In genomic region chr1:226664413-226665101, GRCh38 we compare ENCODE assay signal across 9 cellular contexts.
DNase-seq lines count a peak whose midpoint lies in the region; ATAC-seq and TF ChIP-seq lines count a peak whose summit lies in the region.
"Had no signal": no experiment of that assay in that cellular context is flagged by ENCODE, and none has a peak within 500 bp of the region (broad histone marks: within the 10 kb centered on the region; RNA-seq: fewer than 3 reads in every experiment).

No MANE protein-coding gene starts in this region.

- no peak overlapping the region for H3K4me3 ChIP-seq in mucosa of stomach (ENCODE audit: low read length)
- H3K4me3 ChIP-seq in vagina: peak overlapping the region in 1 of 2 donors; percentile 14

- peak overlapping the region; percentile 32 for H3K4me3 Mint-ChIP-seq in activated naive CD8-positive, alpha-beta T cell
- H3K4me3 Mint-ChIP-seq in activated naive CD8-positive, alpha-beta T cell treated with anti-CD3 and anti-CD28 coated beads, Interleukin-2, amount 50 U/mL, for 24 hours: no peak overlapping the region
- no peak overlapping the region for H3K4me3 Mint-ChIP-seq in dendritic cell treated with granulocyte-macrophage colony-stimulating factor and Interleukin-4, amounts not matched to agents 40 ng/mL and 50 ng/mL, for 4 days

- H3K27me3 ChIP-seq in mucosa of stomach (ENCODE audit: control insufficient read depth, insufficient read depth, low read length): no peaks in the 10 kb centered on the region
- no peaks in the 10 kb centered on the region for H3K27me3 ChIP-seq in vagina

- peaks cover 96% of the 10 kb centered on the region for H3K4me1 Mint-ChIP-seq in activated naive CD8-positive, alpha-beta T cell (ENCODE audit: low read depth)
- H3K4me1 Mint-ChIP-seq in activated naive CD8-positive, alpha-beta T cell treated with anti-CD3 and anti-CD28 coated beads, Interleukin-2, amount 50 U/mL, for 24 hours: peaks cover 3% of the 10 kb centered on the region
- H3K4me1 Mint-ChIP-seq in dendritic cell treated with granulocyte-macrophage colony-stimulating factor and Interleukin-4, amounts not matched to agents 40 ng/mL and 50 ng/mL, for 4 days (ENCODE audit: low read depth): peaks cover 82% of the 10 kb centered on the region

- H3K27ac ChIP-seq in vagina: peak overlapping the region; percentile 98

- H3K4me1 ChIP-seq in mucosa of stomach (ENCODE audit: control insufficient read depth, insufficient read depth, low read length) (peaks cover 34% of the 10 kb centered on the region), vagina (peaks cover 86% of the 10 kb centered on the region)

- H3K9me3 ChIP-seq in mucosa of stomach (ENCODE audit: control insufficient read depth, low read length): no peaks in the 10 kb centered on the region
- no peaks in the 10 kb centered on the region for H3K9me3 ChIP-seq in vagina

- TF ChIP-seq CTCF in vagina (IDR thresholded peaks at IDR 0.05): no peak

- no peaks in the 10 kb centered on the region for H3K9me3 Mint-ChIP-seq in activated naive CD8-positive, alpha-beta T cell (ENCODE audit: low read depth)
- no peaks in the 10 kb centered on the region for H3K9me3 Mint-ChIP-seq in activated naive CD8-positive, alpha-beta T cell treated with anti-CD3 and anti-CD28 coated beads, Interleukin-2, amount 50 U/mL, for 24 hours
- no peaks in the 10 kb centered on the region for H3K9me3 Mint-ChIP-seq in dendritic cell treated with granulocyte-macrophage colony-stimulating factor and Interleukin-4, amounts not matched to agents 40 ng/mL and 50 ng/mL, for 4 days

- H3K36me3 ChIP-seq in mucosa of stomach (ENCODE audit: control insufficient read depth, insufficient read depth, low read length) (no peaks in the 10 kb centered on the region), vagina (no peaks in the 10 kb centered on the region)

- no peak for TF ChIP-seq POLR2A in vagina (IDR thresholded peaks at IDR 0.05)

- intact Hi-C loops in dendritic cell treated with granulocyte-macrophage colony-stimulating factor and Interleukin-4, amounts not matched to agents 40 ng/mL and 50 ng/mL, for 4 days (cut with micrococcal nuclease): loop anchor here (1.0 kb wide), 1 partner anchor 11 kb away; no protein-coding TSS in a partner anchor
- intact Hi-C loops in vagina (cut with DNase I): loop anchor here (5.0 kb wide), 2 partner anchors 38 to 73 kb away; partner anchors contain the start of gene ITPKB

- DNase-seq in activated naive CD8-positive, alpha-beta T cell treated with anti-CD3 and anti-CD28 coated beads, Interleukin-2, amount 50 U/mL, for 24 hours: no peak
- no peak for DNase-seq in vagina (ENCODE audit: extremely low spot score in 2 of 2)
- no peak for DNase-seq in GF-D8 (lab: John Stamatoyannopoulos, UW)
- DNase-seq in effector CD8-positive, alpha-beta T cell (lab: John Stamatoyannopoulos, UW): no peak
- no peak for DNase-seq in T-helper 9 cell
- DNase-seq: central memory CD4-positive, alpha-beta T cell had no signal

- ATAC-seq in activated naive CD8-positive, alpha-beta T cell treated with anti-CD3 and anti-CD28 coated beads, Interleukin-2, amount 50 U/mL, for 24 hours: no peak

- H3K27ac Mint-ChIP-seq in activated naive CD8-positive, alpha-beta T cell: peak overlapping the region; percentile 97
- H3K27ac Mint-ChIP-seq in activated naive CD8-positive, alpha-beta T cell treated with anti-CD3 and anti-CD28 coated beads, Interleukin-2, amount 50 U/mL, for 24 hours: no peak overlapping the region
- H3K27ac Mint-ChIP-seq in dendritic cell treated with granulocyte-macrophage colony-stimulating factor and Interleukin-4, amounts not matched to agents 40 ng/mL and 50 ng/mL, for 4 days: peak overlapping the region; percentile 85

- H3K9ac ChIP-seq in mucosa of stomach (ENCODE audit: low read length): peak overlapping the region; percentile 53

- H3K27me3 Mint-ChIP-seq in activated naive CD8-positive, alpha-beta T cell: no peaks in the 10 kb centered on the region
- no peaks in the 10 kb centered on the region for H3K27me3 Mint-ChIP-seq in activated naive CD8-positive, alpha-beta T cell treated with anti-CD3 and anti-CD28 coated beads, Interleukin-2, amount 50 U/mL, for 24 hours
- no peaks in the 10 kb centered on the region for H3K27me3 Mint-ChIP-seq in dendritic cell treated with granulocyte-macrophage colony-stimulating factor and Interleukin-4, amounts not matched to agents 40 ng/mL and 50 ng/mL, for 4 days

- H3K36me3 Mint-ChIP-seq in activated naive CD8-positive, alpha-beta T cell: peaks cover 6% of the 10 kb centered on the region
- H3K36me3 Mint-ChIP-seq in activated naive CD8-positive, alpha-beta T cell treated with anti-CD3 and anti-CD28 coated beads, Interleukin-2, amount 50 U/mL, for 24 hours (ENCODE audit: low read depth): peaks cover 8% of the 10 kb centered on the region
- H3K36me3 Mint-ChIP-seq in dendritic cell treated with granulocyte-macrophage colony-stimulating factor and Interleukin-4, amounts not matched to agents 40 ng/mL and 50 ng/mL, for 4 days (ENCODE audit: low read depth): peaks cover 15% of the 10 kb centered on the region
